Comparison of ENCODE assay signal across 18 cellular contexts in the genomic region with DNA sequence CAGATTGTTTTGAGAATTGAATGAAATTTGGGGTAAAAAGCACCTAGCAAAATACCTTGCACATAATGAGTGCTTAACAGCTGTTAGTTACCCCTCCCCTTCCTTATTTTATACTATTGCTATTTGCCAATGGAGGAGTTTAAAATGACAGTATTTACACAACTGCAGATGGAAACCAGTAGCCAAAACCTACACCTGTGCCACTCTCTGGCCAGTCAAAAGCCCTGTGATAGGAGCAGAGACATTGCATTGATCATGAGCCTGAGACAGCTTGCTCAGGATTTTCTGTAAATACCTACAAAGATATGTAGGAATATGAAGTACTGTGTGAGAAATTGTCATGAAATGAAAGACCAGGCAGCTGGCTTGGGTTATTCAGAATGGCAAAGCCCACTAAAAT.
"Had no signal": no experiment of that assay in that cellular context is flagged by ENCODE, and none has a peak within 500 bp of the region (broad histone marks: within the 10 kb centered on the region; RNA-seq: fewer than 3 reads in every experiment).

No MANE protein-coding gene starts in this region.

- H3K4me3 ChIP-seq: esophagus muscularis mucosa, gastrocnemius medialis, heart right ventricle, left ventricle myocardium inferior, lower lobe of right lung, neural progenitor cell, ovary, tibial artery, upper lobe of left lung, uterus had no signal

- ATAC-seq: effector memory CD8-positive, alpha-beta T cell; gastrocnemius medialis; heart right ventricle; lower lobe of right lung; natural killer cell treated with Interleukin-12 subunit alpha and Interleukin-12 subunit beta and Interleukin-15 and Interleukin-18, amount 100 ng/mL, for 72 hours; right cardiac atrium had no signal

- H3K9me3 ChIP-seq: esophagus muscularis mucosa, gastrocnemius medialis, left ventricle myocardium inferior, lower lobe of right lung, ovary, tibial artery, upper lobe of left lung, uterus had no signal

- H3K36me3 ChIP-seq: esophagus muscularis mucosa, gastrocnemius medialis, heart right ventricle, left ventricle myocardium inferior, lower lobe of right lung, neural progenitor cell, ovary, tibial artery, upper lobe of left lung, uterus had no signal

- H3K27ac ChIP-seq: epithelial cell of prostate, esophagus muscularis mucosa, gastrocnemius medialis, heart right ventricle, left ventricle myocardium inferior, lower lobe of right lung, neural progenitor cell, ovary, tibial artery, upper lobe of left lung, uterus had no signal

- H3K27me3 ChIP-seq: esophagus muscularis mucosa, gastrocnemius medialis, heart right ventricle, neural progenitor cell, ovary, tibial artery, upper lobe of left lung, uterus had no signal

- DNase-seq: effector memory CD8-positive, alpha-beta T cell; gastrocnemius medialis; heart right ventricle; left ventricle myocardium inferior; lower lobe of right lung; nucleus accumbens; ovary; right cardiac atrium; small intestine; stimulated activated CD4-positive, alpha-beta T cell treated with anti-CD3 and anti-CD28 coated beads, Interleukin-2, amount 100 ng/mL, for 48 hours; stimulated activated naive CD4-positive, alpha-beta T cell treated with Interleukin-2 at 50 U/mL for 16 hours; tibial artery; upper lobe of left lung; uterus had no signal

- H3K4me1 ChIP-seq: esophagus muscularis mucosa, gastrocnemius medialis, heart right ventricle, left ventricle myocardium inferior, lower lobe of right lung, neural progenitor cell, tibial artery, upper lobe of left lung, uterus had no signal
